ENCODE assay signal across 10 cellular contexts in genomic region chr11:102312656-102313055, GRCh38. TPM values are rescaled to one million over a fixed set of nuclear protein-coding genes. Genes with fewer than 3 reads are reported as not detected.
DNase-seq lines count a peak whose midpoint lies in the region; ATAC-seq and TF ChIP-seq lines count a peak whose summit lies in the region.
"Had no signal": no experiment of that assay in that cellular context is flagged by ENCODE, and none has a peak within 500 bp of the region (broad histone marks: within the 10 kb centered on the region; RNA-seq: fewer than 3 reads in every experiment).

No MANE protein-coding gene starts in this region.

- no peak for TF ChIP-seq CTCF in CD14-positive monocyte (IDR thresholded peaks at IDR 0.05)
- no peak for TF ChIP-seq CTCF in cardiac fibroblast (IDR thresholded peaks at IDR 0.05; ENCODE audit: low read depth, low read length)

- POLR2A ChIA-PET in naive thymus-derived CD8-positive, alpha-beta T cell (lab: Charles Lee), result interaction anchor here (0.8 to 2.7 kb wide), 5 partner anchors 9 to 139 kb away, joined by 3 to 13 read pairs (median 3); no protein-coding TSS in a partner anchor

- H3K27me3 Mint-ChIP-seq in CD14-positive monocyte (ENCODE audit: low read depth in 3 of 3), result peaks cover 0 to 1% (median 0%) of the 10 kb centered on the region in 3 donors
- no peaks in the 10 kb centered on the region for H3K27me3 Mint-ChIP-seq in naive thymus-derived CD8-positive, alpha-beta T cell

- no peak overlapping the region for H3K4me3 Mint-ChIP-seq in CD14-positive monocyte
- H3K4me3 Mint-ChIP-seq in naive thymus-derived CD8-positive, alpha-beta T cell, result peak overlapping the region in 9 of 10 donors; percentile 22 to 72 (median 62)

- no peak for DNase-seq in CD14-positive monocyte (ENCODE audit: low spot score)
- DNase-seq in M059J (ENCODE audit: low read depth), result peak; percentile 54
- DNase-seq in cardiac fibroblast (ENCODE audit: low read depth in 2 of 2), result peak; percentile 27 to 39
- no peak for DNase-seq in naive thymus-derived CD8-positive, alpha-beta T cell
- no peak for DNase-seq in Kasumi-1 (lab: John Stamatoyannopoulos, UW)
- no peak for DNase-seq in activated CD4-positive, alpha-beta T cell treated with anti-CD3 and anti-CD28 coated beads, Interleukin-2, amount 50 U/mL, for 48 hours
- no peak for DNase-seq in cerebellar nuclear complex (lab: John Stamatoyannopoulos, UW)
- DNase-seq: NCI-H1092 treated with DMSO at 0.1 percent for 48 hours; stimulated activated CD4-positive, alpha-beta T cell treated with anti-CD3 and anti-CD28 coated beads, Interleukin-12 subunit alpha, Interleukin-12 subunit beta, amount 100 ng/mL, for 4 hours had no signal

- peak overlapping the region in 1 of 2 donors; percentile 16 for H3K4me3 ChIP-seq in cardiac fibroblast (replicated peaks in 1 of 2; ENCODE audit: low read depth in 2 of 2, low read length in 2 of 2)

- intact Hi-C loops in CD14-positive monocyte (cut with micrococcal nuclease), result no loop called here

- H3K36me3 Mint-ChIP-seq in CD14-positive monocyte, result peaks cover 0 to 2% of the 10 kb centered on the region in 2 donors
- no peaks in the 10 kb centered on the region for H3K36me3 Mint-ChIP-seq in naive thymus-derived CD8-positive, alpha-beta T cell

- H3K9me3 Mint-ChIP-seq in CD14-positive monocyte, result peaks cover 0 to 2% (median 0%) of the 10 kb centered on the region in 7 donors
- H3K9me3 Mint-ChIP-seq in naive thymus-derived CD8-positive, alpha-beta T cell, result no peaks in the 10 kb centered on the region

- H3K4me1 Mint-ChIP-seq in CD14-positive monocyte, result peaks cover 34% of the 10 kb centered on the region
- peaks cover 7 to 72% (median 37%) of the 10 kb centered on the region in 4 donors for H3K4me1 Mint-ChIP-seq in naive thymus-derived CD8-positive, alpha-beta T cell

- H3K27ac Mint-ChIP-seq in CD14-positive monocyte, result peak overlapping the region in 6 of 7 donors; percentile 46 to 86 (median 78)
- H3K27ac Mint-ChIP-seq in naive thymus-derived CD8-positive, alpha-beta T cell, result peak overlapping the region in 9 of 10 donors; percentile 24 to 95 (median 68)

- no peak for ATAC-seq in naive thymus-derived CD8-positive, alpha-beta T cell
- ATAC-seq in GM19324 (IDR thresholded peaks at IDR 0.05; ENCODE audit: low FRiP score, unreplicated experiment), result no peak

RNA-seq across cellular contexts. Expression of gene BIRC3, which starts 4.6 kb away (rescaled TPM):
- polyA plus RNA-seq in CD14-positive monocyte, result 1 to 10 TPM; 3.0 to 9.8 TPM
- total RNA-seq in M059J (2014; rRNA removed; shearing (Covaris generic)), result 5.3 and 8.7 TPM in 2 replicates
- total RNA-seq in naive thymus-derived CD8-positive, alpha-beta T cell, result 10 to 100 TPM; 94.8 to 97.7 TPM
- 10 to 100 TPM; 16.7 to 22.9 (median 19.1) TPM for polyA plus RNA-seq in naive thymus-derived CD8-positive, alpha-beta T cell

RNA-seq across cellular contexts. Expression of gene BIRC2, which starts 34.4 kb away (rescaled TPM):
- polyA plus RNA-seq in CD14-positive monocyte, result 10 to 100 TPM; 50.2 to 54.7 TPM
- total RNA-seq in M059J (2014; rRNA removed; shearing (Covaris generic)), result 104 and 133 TPM in 2 replicates
- total RNA-seq in naive thymus-derived CD8-positive, alpha-beta T cell, result 10 to 100 TPM; 56.4 to 56.9 TPM
- polyA plus RNA-seq in naive thymus-derived CD8-positive, alpha-beta T cell, result 10 to 100 TPM; 29.6 to 41.9 (median 32.2) TPM

Comparison
In these comparisons a context has a peak if more than half of its experiments do, and no peak if none do; other contexts are left out.
1. DNase-seq: peak in M059J (single experiment) and cardiac fibroblast (2 of 2); none in CD14-positive monocyte (single experiment), naive thymus-derived CD8-positive, alpha-beta T cell (0 of 10), Kasumi-1 (0 of 2), activated CD4-positive, alpha-beta T cell treated with anti-CD3 and anti-CD28 coated beads, Interleukin-2, amount 50 U/mL, for 48 hours (0 of 2) and cerebellar nuclear complex (0 of 2).
2. H3K4me3 Mint-ChIP-seq: peak in naive thymus-derived CD8-positive, alpha-beta T cell (9 of 10); none in CD14-positive monocyte (0 of 2).